In genomic region chr1:198175418-198176170, GRCh38 we compare ENCODE assay signal across 8 cellular contexts. TPM values are rescaled to one million over a fixed set of nuclear protein-coding genes. Genes with fewer than 3 reads are reported as not detected.
DNase-seq lines count a peak whose midpoint lies in the region; ATAC-seq, FAIRE-seq and TF ChIP-seq lines count a peak whose summit lies in the region.

No MANE protein-coding gene starts in this region.

- peak overlapping the region; percentile 66 for H3K27ac ChIP-seq in astrocyte (ENCODE audit: low read depth, low read length)

- H3K4me1 Mint-ChIP-seq in activated CD4-positive, alpha-beta T cell treated with anti-CD3 and anti-CD28 coated beads, Interleukin-2, amount 10 ng/mL, durations not matched to agents 24 days and 14 days = peaks cover 69% of the 10 kb centered on the region
- peaks cover 56% of the 10 kb centered on the region for H3K4me1 Mint-ChIP-seq in astrocyte (ENCODE audit: low read depth, unreplicated experiment)
- H3K4me1 Mint-ChIP-seq in stimulated activated memory B cell treated with anti-CD40 and anti-IgM and Interleukin-4, amounts not matched to agents 10 μg/mL and 1 μg/mL and 100 μg/mL, for 72 hours = peaks cover 81% of the 10 kb centered on the region

- no peaks in the 10 kb centered on the region for H3K36me3 ChIP-seq in astrocyte (ENCODE audit: insufficient read depth, low read length)

- H3K79me2 ChIP-seq in astrocyte (ENCODE audit: insufficient read depth, low read length) = peaks cover 100% of the 10 kb centered on the region

- peak overlapping the region; percentile 39 for H3K4me2 ChIP-seq in astrocyte (ENCODE audit: low read length)

- intact Hi-C loops in activated CD4-positive, alpha-beta T cell treated with anti-CD3 and anti-CD28 coated beads, Interleukin-2, amount 10 ng/mL, durations not matched to agents 24 days and 14 days (cut with micrococcal nuclease) = loop anchor here (1.0 to 2.0 kb wide), 3 partner anchors 8 to 19 kb away; partner anchors contain the start of gene NEK7

- H3K9me3 Mint-ChIP-seq in activated CD4-positive, alpha-beta T cell treated with anti-CD3 and anti-CD28 coated beads, Interleukin-2, amount 10 ng/mL, durations not matched to agents 24 days and 14 days = no peaks in the 10 kb centered on the region
- no peaks in the 10 kb centered on the region for H3K9me3 Mint-ChIP-seq in astrocyte (ENCODE audit: unreplicated experiment)
- no peaks in the 10 kb centered on the region for H3K9me3 Mint-ChIP-seq in stimulated activated memory B cell treated with anti-CD40 and anti-IgM and Interleukin-4, amounts not matched to agents 10 μg/mL and 1 μg/mL and 100 μg/mL, for 72 hours

- H3K4me3 Mint-ChIP-seq in activated CD4-positive, alpha-beta T cell treated with anti-CD3 and anti-CD28 coated beads, Interleukin-2, amount 10 ng/mL, durations not matched to agents 24 days and 14 days = peak overlapping the region; percentile 45
- no peak overlapping the region for H3K4me3 Mint-ChIP-seq in astrocyte (ENCODE audit: unreplicated experiment)
- no peak overlapping the region for H3K4me3 Mint-ChIP-seq in stimulated activated memory B cell treated with anti-CD40 and anti-IgM and Interleukin-4, amounts not matched to agents 10 μg/mL and 1 μg/mL and 100 μg/mL, for 72 hours

- H3K27me3 ChIP-seq in astrocyte (ENCODE audit: insufficient read depth, low read length) = no peaks in the 10 kb centered on the region

- peak overlapping the region; percentile 23 for H3K27ac Mint-ChIP-seq in activated CD4-positive, alpha-beta T cell treated with anti-CD3 and anti-CD28 coated beads, Interleukin-2, amount 10 ng/mL, durations not matched to agents 24 days and 14 days
- no peak overlapping the region for H3K27ac Mint-ChIP-seq in astrocyte (ENCODE audit: unreplicated experiment)
- peak overlapping the region; percentile 5 for H3K27ac Mint-ChIP-seq in stimulated activated memory B cell treated with anti-CD40 and anti-IgM and Interleukin-4, amounts not matched to agents 10 μg/mL and 1 μg/mL and 100 μg/mL, for 72 hours

- peak; percentile 91 for ATAC-seq in HG03135 (IDR thresholded peaks at IDR 0.05; ENCODE audit: unreplicated experiment)
- ATAC-seq in stimulated activated memory B cell treated with anti-CD40 and anti-IgM and Interleukin-4, amounts not matched to agents 10 μg/mL and 1 μg/mL and 100 μg/mL, for 72 hours = peak; percentile 81

- no peaks in the 10 kb centered on the region for H3K27me3 Mint-ChIP-seq in activated CD4-positive, alpha-beta T cell treated with anti-CD3 and anti-CD28 coated beads, Interleukin-2, amount 10 ng/mL, durations not matched to agents 24 days and 14 days
- no peaks in the 10 kb centered on the region for H3K27me3 Mint-ChIP-seq in astrocyte (ENCODE audit: low read depth, unreplicated experiment)
- no peaks in the 10 kb centered on the region for H3K27me3 Mint-ChIP-seq in stimulated activated memory B cell treated with anti-CD40 and anti-IgM and Interleukin-4, amounts not matched to agents 10 μg/mL and 1 μg/mL and 100 μg/mL, for 72 hours

- peaks cover 80% of the 10 kb centered on the region for H4K20me1 ChIP-seq in astrocyte (ENCODE audit: insufficient read depth, low read length)

- H3K4me1 ChIP-seq in astrocyte (ENCODE audit: insufficient read depth, low read length) = peaks cover 29% of the 10 kb centered on the region

- no peak for TF ChIP-seq CTCF in astrocyte (IDR thresholded peaks at IDR 0.05; ENCODE audit: insufficient read depth, low read depth, low read length)

- no peak overlapping the region for H3K4me3 ChIP-seq in astrocyte (ENCODE audit: insufficient read depth, low read depth, low read length)

- peak overlapping the region; percentile 54 for H3K9ac ChIP-seq in astrocyte (ENCODE audit: low read length)

- DNase-seq in activated CD4-positive, alpha-beta T cell treated with anti-CD3 and anti-CD28 coated beads, Interleukin-2, amount 10 ng/mL, durations not matched to agents 24 days and 14 days = peak; percentile 71
- DNase-seq in activated CD4-positive, alpha-beta T cell treated with anti-CD3 and anti-CD28 coated beads, Interleukin-2, amount 50 U/mL, for 4 hours = no peak
- peak; percentile 77 for DNase-seq in astrocyte (ENCODE audit: low read depth)
- no peak for DNase-seq in iPS-NIHi11 (ENCODE audit: low spot score)
- no peak for DNase-seq in activated gamma-delta T cell (lab: John Stamatoyannopoulos, UW)
- DNase-seq in NCI-H2029 (lab: John Stamatoyannopoulos, UW) = no peak

- H3K9me3 ChIP-seq in astrocyte (ENCODE audit: insufficient read depth, low read depth, low read length) = no peaks in the 10 kb centered on the region

- no peak for FAIRE-seq in astrocyte (lab: Jason Lieb, UNC)

- H2AFZ ChIP-seq in astrocyte (ENCODE audit: low read depth, low read length) = no peak overlapping the region

- peaks cover 5% of the 10 kb centered on the region for H3K36me3 Mint-ChIP-seq in activated CD4-positive, alpha-beta T cell treated with anti-CD3 and anti-CD28 coated beads, Interleukin-2, amount 10 ng/mL, durations not matched to agents 24 days and 14 days (ENCODE audit: low read depth)
- no peaks in the 10 kb centered on the region for H3K36me3 Mint-ChIP-seq in astrocyte (ENCODE audit: low read depth, unreplicated experiment)
- no peaks in the 10 kb centered on the region for H3K36me3 Mint-ChIP-seq in stimulated activated memory B cell treated with anti-CD40 and anti-IgM and Interleukin-4, amounts not matched to agents 10 μg/mL and 1 μg/mL and 100 μg/mL, for 72 hours

RNA-seq across cellular contexts. Expression of gene NEK7, which starts 18.8 kb away (rescaled TPM):
- 61.4 and 69.2 TPM in 2 replicates for total RNA-seq in activated CD4-positive, alpha-beta T cell treated with anti-CD3 and anti-CD28 coated beads, Interleukin-2, amount 10 ng/mL, durations not matched to agents 24 days and 14 days
- total RNA-seq in astrocyte = 119 and 125 TPM in 2 replicates

Comparison
In these comparisons a context has a peak if more than half of its experiments do, and no peak if none do; other contexts are left out.
1. DNase-seq: peak in activated CD4-positive, alpha-beta T cell treated with anti-CD3 and anti-CD28 coated beads, Interleukin-2, amount 10 ng/mL, durations not matched to agents 24 days and 14 days (single experiment) and astrocyte (single experiment); none in activated CD4-positive, alpha-beta T cell treated with anti-CD3 and anti-CD28 coated beads, Interleukin-2, amount 50 U/mL, for 4 hours (0 of 2), iPS-NIHi11 (single experiment), activated gamma-delta T cell (single experiment) and NCI-H2029 (single experiment).